25 cellular contexts compared by ENCODE assay signal in genomic region chr20:63704749-63705117, GRCh38. TPM values are rescaled to one million over a fixed set of nuclear protein-coding genes. Genes with fewer than 3 reads are reported as not detected.
DNase-seq lines count a peak whose midpoint lies in the region; ATAC-seq and TF ChIP-seq lines count a peak whose summit lies in the region.
"Had no signal": no experiment of that assay in that cellular context is flagged by ENCODE, and none has a peak within 500 bp of the region (broad histone marks: within the 10 kb centered on the region; RNA-seq: fewer than 3 reads in every experiment).

No MANE protein-coding gene starts in this region.

- 72% methylated on average over 6 of the region's 6 CpGs for WGBS in GM23248 (ENCODE audit: low coverage in 1 of 2, low lambda C conversion rate in 2 of 2, missing lambda C conversion rate in 2 of 2), 2 experiments

- H3K27me3 ChIP-seq in GM23248 (replicated peaks; ENCODE audit: insufficient read depth), result no peaks in the 10 kb centered on the region
- H3K27me3 ChIP-seq: BE2C, body of pancreas, esophagus squamous epithelium, gastroesophageal sphincter, stomach had no signal

- TF ChIP-seq CTCF in osteocyte (IDR thresholded peaks at IDR 0.05), result no peak

- H3K9me2 ChIP-seq in GM23248 (ENCODE audit: insufficient read depth), result no peaks in the 10 kb centered on the region

- no peak overlapping the region for H3K4me2 ChIP-seq in GM23248 (ENCODE audit: unreplicated experiment)

- no peaks in the 10 kb centered on the region for H4K20me1 ChIP-seq in GM23248 (ENCODE audit: insufficient read depth)

- H3K9me3 Mint-ChIP-seq in T-helper 2 cell treated with Interferon-gamma antibody and Interleukin-4, amounts not matched to agents 5 μg/mL and 100 μg/mL, for 36 hours, result no peaks in the 10 kb centered on the region
- H3K9me3 Mint-ChIP-seq in osteocyte (ENCODE audit: unreplicated experiment), result no peaks in the 10 kb centered on the region
- H3K9me3 Mint-ChIP-seq: activated naive CD8-positive, alpha-beta T cell treated with anti-CD3 and anti-CD28 coated beads, Interleukin-2, amount 10 ng/mL, durations not matched to agents 7 days and 5 days; effector memory CD8-positive, alpha-beta T cell; memory B cell had no signal

- H3K4me1 ChIP-seq in GM23248 (ENCODE audit: insufficient read depth), result peaks cover 20% of the 10 kb centered on the region

- H3K27me3 Mint-ChIP-seq in T-helper 2 cell treated with Interferon-gamma antibody and Interleukin-4, amounts not matched to agents 5 μg/mL and 100 μg/mL, for 36 hours (ENCODE audit: low read depth), result no peaks in the 10 kb centered on the region
- H3K27me3 Mint-ChIP-seq in osteocyte (ENCODE audit: unreplicated experiment), result no peaks in the 10 kb centered on the region
- H3K27me3 Mint-ChIP-seq: activated naive CD8-positive, alpha-beta T cell treated with anti-CD3 and anti-CD28 coated beads, Interleukin-2, amount 10 ng/mL, durations not matched to agents 7 days and 5 days; effector memory CD8-positive, alpha-beta T cell; memory B cell; naive thymus-derived CD4-positive, alpha-beta T cell had no signal

- no peak overlapping the region for H3K4me3 ChIP-seq in GM23248
- H3K4me3 ChIP-seq: body of pancreas, esophagus squamous epithelium, gastroesophageal sphincter, prostate gland, skin epidermis, stomach had no signal

- no peak overlapping the region for H2AFZ ChIP-seq in GM23248

- H3K36me3 Mint-ChIP-seq in T-helper 2 cell treated with Interferon-gamma antibody and Interleukin-4, amounts not matched to agents 5 μg/mL and 100 μg/mL, for 36 hours (ENCODE audit: low read depth), result peaks cover 37% of the 10 kb centered on the region
- peaks cover 10% of the 10 kb centered on the region for H3K36me3 Mint-ChIP-seq in osteocyte (ENCODE audit: unreplicated experiment)

- DNase-seq in T-helper 2 cell treated with Interferon-gamma antibody and Interleukin-4, amounts not matched to agents 5 μg/mL and 100 μg/mL, for 36 hours (ENCODE audit: low spot score), result no peak
- no peak for DNase-seq in T-helper 2 cell
- no peak for DNase-seq in GM23248
- peak; percentile 1 for DNase-seq in astrocyte of the hippocampus (ENCODE audit: low read depth, low spot score)
- no peak for DNase-seq in osteocyte (ENCODE audit: extremely low spot score, unreplicated experiment)
- no peak for DNase-seq in hippocampal formation (lab: John Stamatoyannopoulos, UW)
- DNase-seq: activated CD4-positive, alpha-beta T cell treated with anti-CD3 and anti-CD28 coated beads, Interleukin-2, amount 50 U/mL, for 1 hour; activated naive CD8-positive, alpha-beta T cell treated with anti-CD3 and anti-CD28 coated beads, Interleukin-2, amount 10 ng/mL, durations not matched to agents 7 days and 5 days; effector memory CD8-positive, alpha-beta T cell; esophagus squamous epithelium; naive thymus-derived CD4-positive, alpha-beta T cell; NCI-H146; NCI-H2171; NCI-H526; stomach; trophoblast cell had no signal

- H3K9me3 ChIP-seq in GM23248 (ENCODE audit: low read depth), result no peaks in the 10 kb centered on the region
- H3K9me3 ChIP-seq: BE2C, body of pancreas, Caco-2, esophagus squamous epithelium, gastroesophageal sphincter, prostate gland, stomach had no signal

- peak overlapping the region; percentile 18 for H3K4me3 Mint-ChIP-seq in T-helper 2 cell treated with Interferon-gamma antibody and Interleukin-4, amounts not matched to agents 5 μg/mL and 100 μg/mL, for 36 hours
- H3K4me3 Mint-ChIP-seq in osteocyte (ENCODE audit: unreplicated experiment), result no peak overlapping the region
- H3K4me3 Mint-ChIP-seq: activated naive CD8-positive, alpha-beta T cell treated with anti-CD3 and anti-CD28 coated beads, Interleukin-2, amount 10 ng/mL, durations not matched to agents 7 days and 5 days; memory B cell had no signal

- in situ Hi-C loops in GM23248 (cut with MboI), result no loop called here

- 0 out of 2 replicates have a peak, but pooled peaks cover 3% of the 10 kb centered on the region for H3K36me3 ChIP-seq in GM23248 (ENCODE audit: low read depth)

- peak overlapping the region; percentile 4 for H3K27ac Mint-ChIP-seq in T-helper 2 cell treated with Interferon-gamma antibody and Interleukin-4, amounts not matched to agents 5 μg/mL and 100 μg/mL, for 36 hours
- H3K27ac Mint-ChIP-seq in osteocyte (ENCODE audit: unreplicated experiment), result peak overlapping the region; percentile 34
- H3K27ac Mint-ChIP-seq: activated naive CD8-positive, alpha-beta T cell treated with anti-CD3 and anti-CD28 coated beads, Interleukin-2, amount 10 ng/mL, durations not matched to agents 7 days and 5 days; memory B cell had no signal

- H3K4me1 Mint-ChIP-seq in T-helper 2 cell treated with Interferon-gamma antibody and Interleukin-4, amounts not matched to agents 5 μg/mL and 100 μg/mL, for 36 hours (ENCODE audit: low read depth), result peaks cover 26% of the 10 kb centered on the region
- peaks cover 25% of the 10 kb centered on the region for H3K4me1 Mint-ChIP-seq in osteocyte (ENCODE audit: unreplicated experiment)

- no peak for ATAC-seq in GM21526 (IDR thresholded peaks at IDR 0.05; ENCODE audit: low FRiP score, unreplicated experiment)
- no peak for ATAC-seq in GM18498 (IDR thresholded peaks at IDR 0.05; ENCODE audit: unreplicated experiment)
- ATAC-seq: body of pancreas; effector memory CD8-positive, alpha-beta T cell; gastroesophageal sphincter; naive thymus-derived CD4-positive, alpha-beta T cell had no signal

- H3K9ac ChIP-seq in GM23248, result peak overlapping the region; percentile 86; the same call in 1 of the 2 replicates

- peaks cover 64% of the 10 kb centered on the region for H3K79me2 ChIP-seq in GM23248 (ENCODE audit: insufficient read depth)

- H3F3A ChIP-seq in GM23248 (ENCODE audit: insufficient read depth), result no peaks in the 10 kb centered on the region

- H3K27ac ChIP-seq in GM23248, result no peak overlapping the region
- H3K27ac ChIP-seq: body of pancreas, esophagus squamous epithelium, gastroesophageal sphincter, prostate gland, stomach had no signal

RNA-seq across cellular contexts. Expression of gene ARFRP1, which starts 3.0 kb away (rescaled TPM):
- 61.4 and 65.9 TPM in 2 replicates for total RNA-seq in GM23248 (2014; rRNA removed; shearing (Covaris generic))
- polyA plus RNA-seq in GM23248 (2016; fragmentation: Nextera tagmentation; extraction: Ambion mirVana), result 57.6 and 60.8 TPM in 2 replicates
- 46.1 and 46.7 TPM in 2 replicates for total RNA-seq in osteocyte

RNA-seq across cellular contexts. Expression of gene ZGPAT, which starts 3.1 kb away (rescaled TPM):
- total RNA-seq in GM23248 (2014; rRNA removed; shearing (Covaris generic)), result 26.2 and 28.5 TPM in 2 replicates
- 19.9 and 22.7 TPM in 2 replicates for polyA plus RNA-seq in GM23248 (2016; fragmentation: Nextera tagmentation; extraction: Ambion mirVana)
- 24.3 and 28.0 TPM in 2 replicates for total RNA-seq in osteocyte

RNA-seq across cellular contexts. Expression of gene TNFRSF6B, which starts 8.3 kb away (rescaled TPM):
- total RNA-seq in GM23248 (2014; rRNA removed; shearing (Covaris generic)), result 36.9 and 39.9 TPM in 2 replicates
- 17.4 and 17.5 TPM in 2 replicates for polyA plus RNA-seq in GM23248 (2016; fragmentation: Nextera tagmentation; extraction: Ambion mirVana)
- 0.84 and 2.3 TPM in 2 replicates for total RNA-seq in osteocyte
- total RNA-seq: activated naive CD8-positive, alpha-beta T cell treated with anti-CD3 and anti-CD28 coated beads, Interleukin-2, amount 10 ng/mL, durations not matched to agents 7 days and 5 days; Caco-2 had no signal

RNA-seq across cellular contexts. Expression of gene LIME1, which starts 31.7 kb away (rescaled TPM):
- total RNA-seq in GM23248 (2014; rRNA removed; shearing (Covaris generic)), result 14.1 and 32.0 TPM in 2 replicates
- 2.4 and 3.7 TPM in 2 replicates for polyA plus RNA-seq in GM23248 (2016; fragmentation: Nextera tagmentation; extraction: Ambion mirVana)
- 9.4 and 12.5 TPM in 2 replicates for total RNA-seq in osteocyte

RNA-seq across cellular contexts. Expression of gene SLC2A4RG, which starts 34.8 kb away (rescaled TPM):
- total RNA-seq in GM23248 (2014; rRNA removed; shearing (Covaris generic)), result 63.9 and 64.9 TPM in 2 replicates
- polyA plus RNA-seq in GM23248 (2016; fragmentation: Nextera tagmentation; extraction: Ambion mirVana), result 21.3 and 22.7 TPM in 2 replicates
- 74.8 and 80.7 TPM in 2 replicates for total RNA-seq in osteocyte

Comparison
In these comparisons a context has a peak if more than half of its experiments do, and no peak if none do; other contexts are left out.
1. RNA of gene TNFRSF6B, which starts 8.3 kb away (total RNA-seq): 36.9 to 39.9 TPM in GM23248; 0.84 to 2.3 TPM in osteocyte; every median in the first group is over 10 times any median in the second.